Comparison of ENCODE assay signal across 22 cellular contexts in the genomic region with DNA sequence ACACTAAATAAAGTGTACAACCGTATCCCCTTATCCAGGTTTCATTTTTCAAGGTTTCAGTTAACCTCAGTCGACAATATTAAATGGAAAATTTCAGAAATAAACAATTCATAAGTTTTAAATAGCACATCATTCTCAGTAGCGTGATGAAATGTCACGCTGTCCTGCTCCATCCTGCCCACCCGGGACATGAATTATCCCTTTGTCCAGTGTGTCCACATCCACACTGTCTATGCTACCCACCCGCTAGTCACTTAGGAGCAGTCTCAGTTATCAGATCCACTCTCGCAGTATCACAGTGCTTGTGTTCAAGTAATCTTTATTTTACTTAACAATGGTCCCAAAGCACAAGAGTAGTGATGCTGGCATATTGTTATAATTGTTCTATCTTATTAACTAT. TPM values are rescaled to one million over a fixed set of nuclear protein-coding genes. Genes with fewer than 3 reads are reported as not detected.
DNase-seq lines count a peak whose midpoint lies in the region; ATAC-seq and TF ChIP-seq lines count a peak whose summit lies in the region.
"Had no signal": no experiment of that assay in that cellular context is flagged by ENCODE, and none has a peak within 500 bp of the region (broad histone marks: within the 10 kb centered on the region; RNA-seq: fewer than 3 reads in every experiment).

No MANE protein-coding gene starts in this region.

- peaks cover 9% of the 10 kb centered on the region for H3K79me1 ChIP-seq in H9 (ENCODE audit: insufficient read depth, low read depth, low read length, poor library complexity, severe bottlenecking)

- no peak overlapping the region for H2BK15ac ChIP-seq in H9 (ENCODE audit: low read depth, low read length)

- WGBS in smooth muscle cell (ENCODE audit: low lambda C conversion rate) = 96% methylated on average over 7 of the region's 7 CpGs
- WGBS in H9 (ENCODE audit: extremely low coverage, insufficient read length, low lambda C conversion rate) = no CpG with 5 or more reads among the region's 7 CpGs

- peaks cover 4% of the 10 kb centered on the region for H3F3A ChIP-seq in smooth muscle cell (ENCODE audit: low read depth)

- peaks cover 86% of the 10 kb centered on the region for H3K79me2 ChIP-seq in HCT116 (ENCODE audit: insufficient read depth, low read length)
- peaks cover 95% of the 10 kb centered on the region for H3K79me2 ChIP-seq in smooth muscle cell (ENCODE audit: low read depth)
- H3K79me2 ChIP-seq in H9 (ENCODE audit: insufficient read depth, low read length) = peaks cover 11% of the 10 kb centered on the region; the same call in 1 of the 2 replicates

- no peak overlapping the region for H3K14ac ChIP-seq in H9 (ENCODE audit: insufficient read depth, low read length)

- no peak overlapping the region for H2AK5ac ChIP-seq in H9 (ENCODE audit: insufficient read length, low read length)

- H2BK120ac ChIP-seq in H9 (ENCODE audit: low read depth, low read length, poor library complexity, severe bottlenecking) = no peak overlapping the region

- no peak for TF ChIP-seq RAD21 in HCT116 (IDR thresholded peaks at IDR 0.05; ENCODE audit: low read depth)

- TF ChIP-seq CTCF in HCT116 (IDR thresholded peaks at IDR 0.05 in 2 of 3, conservative IDR thresholded peaks at IDR 0.05 in 1 of 3; ENCODE audit: borderline replicate concordance in 1 of 3, insufficient read depth in 1 of 3, low read depth in 2 of 3, low read length in 2 of 3) (no peak), smooth muscle cell (IDR thresholded peaks at IDR 0.05; ENCODE audit: borderline replicate concordance, insufficient read depth, poor library complexity, severe bottlenecking) (no peak), H9 (conservative IDR thresholded peaks at IDR 0.05) (no peak)

- CTCF ChIA-PET in HCT116 (lab: Charles Lee) = no interaction called here

- ATAC-seq in HCT116 (no peak), HG02763 (IDR thresholded peaks at IDR 0.05; ENCODE audit: unreplicated experiment) (no peak)
- no peak for ATAC-seq in stimulated activated memory B cell treated with anti-CD40 and anti-IgM and Interleukin-4, amounts not matched to agents 10 μg/mL and 1 μg/mL and 100 μg/mL, for 72 hours
- ATAC-seq: stimulated activated naive B cell treated with anti-CD40 and anti-IgM and Interleukin-4, amounts not matched to agents 10 μg/mL and 1 μg/mL and 100 μg/mL, for 72 hours had no signal

- H4K91ac ChIP-seq in H9 (ENCODE audit: insufficient read length, low read depth, low read length) = no peak overlapping the region

- H3K4me2 ChIP-seq in HCT116 (ENCODE audit: low read length) (peak overlapping the region; percentile 80), smooth muscle cell (no peak overlapping the region), H9 (ENCODE audit: insufficient read depth, insufficient read length, low read length) (no peak overlapping the region)

- BruUV-seq in HCT116 (replicated peaks; lab: Mats Ljungman, UMichigan) = no TSS peak

- H2BK12ac ChIP-seq in H9 (ENCODE audit: insufficient read length, low read depth, low read length) = no peak overlapping the region

- DNase-seq in HCT116 (ENCODE audit: low read depth, low spot score) (no peak), caudate nucleus (lab: John Stamatoyannopoulos, UW) (peak in 25 of 61 donors; percentile 1 to 47 (median 22)), medulla oblongata (ENCODE audit: extremely low spot score) (peak; percentile 58), smooth muscle cell (lab: John Stamatoyannopoulos, UW; ENCODE audit: unreplicated experiment) (no peak), H9 (no peak), HK-2 (ENCODE audit: unreplicated experiment) (no peak)
- DNase-seq: activated CD4-positive, alpha-beta T cell treated with anti-CD3 and anti-CD28 coated beads for 4 hours; activated naive CD4-positive, alpha-beta T cell treated with Interleukin-2 at 50 U/mL for 16 hours; activated T-cell treated with anti-CD3 and anti-CD28 coated beads, Interleukin-2, amount 50 U/mL, for 48 hours; amniotic stem cell; GOT3; kidney glomerular epithelial cell; MV-4-11; NCI-H187 treated with DMSO at 0.1 percent for 48 hours; NCI-H526; stimulated activated naive B cell treated with anti-CD40 and anti-IgM and Interleukin-4, amounts not matched to agents 10 μg/mL and 1 μg/mL and 100 μg/mL, for 72 hours; tibial artery had no signal

- H3K36me3 Mint-ChIP-seq in stimulated activated memory B cell treated with anti-CD40 and anti-IgM and Interleukin-4, amounts not matched to agents 10 μg/mL and 1 μg/mL and 100 μg/mL, for 72 hours = peaks cover 32% of the 10 kb centered on the region
- H3K36me3 Mint-ChIP-seq in H9 (ENCODE audit: insufficient read depth in 1 of 3, low read depth in 3 of 3) = peaks cover 2 to 17% (median 9%) of the 10 kb centered on the region in 3 experiments; a peak in 6 of 7 replicates

- H3K4me1 ChIP-seq in HCT116 (ENCODE audit: control insufficient read depth in 1 of 2, insufficient read depth in 2 of 2, low read length in 2 of 2) (peaks cover 31 to 37% of the 10 kb centered on the region in 2 experiments), smooth muscle cell (ENCODE audit: low read depth) (peaks cover 7% of the 10 kb centered on the region), H9 (ENCODE audit: insufficient read depth, low read length) (no peaks in the 10 kb centered on the region; the same call in 1 of the 2 replicates)

- POLR2A ChIA-PET in HCT116 (lab: Charles Lee) = no interaction called here

- H3K27ac ChIP-seq in HCT116 (ENCODE audit: low read depth, low read length) = peak overlapping the region; percentile 59
- H3K27ac ChIP-seq in caudate nucleus (ENCODE audit: low read depth, low read length) = peak overlapping the region; percentile 69
- H3K27ac ChIP-seq in smooth muscle cell (ENCODE audit: low read depth) = peak overlapping the region; percentile 93
- no peak overlapping the region for H3K27ac ChIP-seq in H9 (ENCODE audit: insufficient read length, low read depth, low read length)
- H3K27ac ChIP-seq: SK-N-MC, tibial artery had no signal

- H4K5ac ChIP-seq in H9 (ENCODE audit: insufficient read length, low read depth, low read length) = no peak overlapping the region

- no peak overlapping the region for H3K56ac ChIP-seq in H9 (ENCODE audit: insufficient read length, low read depth, low read length)

- H2BK20ac ChIP-seq in H9 (ENCODE audit: low read depth, low read length, poor library complexity, severe bottlenecking) = no peak overlapping the region

- no peak for TF ChIP-seq POLR2A in HCT116 (IDR thresholded peaks at IDR 0.05; ENCODE audit: borderline replicate concordance, extremely low read depth, insufficient read depth, insufficient read length)

- intact Hi-C loops in HCT116 (cut with micrococcal nuclease) = no loop called here

- no peak overlapping the region for H3K18ac ChIP-seq in H9 (ENCODE audit: insufficient read length, low read depth, low read length)

- H3K23ac ChIP-seq in H9 (ENCODE audit: insufficient read length, low read depth, low read length) = no peak overlapping the region

- no peaks in the 10 kb centered on the region for H3K36me3 ChIP-seq in HCT116 (ENCODE audit: control insufficient read depth in 1 of 2, insufficient read depth in 2 of 2, low read length in 2 of 2)
- no peaks in the 10 kb centered on the region for H3K36me3 ChIP-seq in smooth muscle cell (ENCODE audit: low read depth)
- H3K36me3 ChIP-seq: neutrophil, tibial artery had no signal

- H3K9me3 Mint-ChIP-seq in stimulated activated memory B cell treated with anti-CD40 and anti-IgM and Interleukin-4, amounts not matched to agents 10 μg/mL and 1 μg/mL and 100 μg/mL, for 72 hours = no peaks in the 10 kb centered on the region
- no peaks in the 10 kb centered on the region; a peak in 1 of 5 replicates for H3K9me3 Mint-ChIP-seq in H9

- RAD21 ChIA-PET in HCT116 (lab: Charles Lee; ENCODE audit: low non-redundant PET in 1 of 2, low total read pairs in 2 of 2, uncharacterized antibody in 2 of 2, unreplicated experiment in 2 of 2) = no interaction called here

- H3K4me1 Mint-ChIP-seq in stimulated activated memory B cell treated with anti-CD40 and anti-IgM and Interleukin-4, amounts not matched to agents 10 μg/mL and 1 μg/mL and 100 μg/mL, for 72 hours = peaks cover 77% of the 10 kb centered on the region
- peaks cover 45 to 51% of the 10 kb centered on the region in 2 experiments for H3K4me1 Mint-ChIP-seq in H9

- no peak overlapping the region for H3K27ac Mint-ChIP-seq in stimulated activated memory B cell treated with anti-CD40 and anti-IgM and Interleukin-4, amounts not matched to agents 10 μg/mL and 1 μg/mL and 100 μg/mL, for 72 hours
- H3K27ac Mint-ChIP-seq in H9 = 0 out of 7 replicates have a peak overlapping the region, but pooled peaks of 1 of the 3 experiments have one; percentile 13
- H3K27ac Mint-ChIP-seq: stimulated activated naive B cell treated with anti-CD40 and anti-IgM and Interleukin-4, amounts not matched to agents 10 μg/mL and 1 μg/mL and 100 μg/mL, for 72 hours had no signal

- H3T11ph ChIP-seq in H9 (ENCODE audit: low read length) = no peak overlapping the region

- H2BK5ac ChIP-seq in H9 (ENCODE audit: insufficient read length, low read length) = no peak overlapping the region

- H4K8ac ChIP-seq in H9 (replicated peaks; ENCODE audit: insufficient read length, low read depth, low read length) = no peak overlapping the region

- no peaks in the 10 kb centered on the region for H3K27me3 Mint-ChIP-seq in stimulated activated memory B cell treated with anti-CD40 and anti-IgM and Interleukin-4, amounts not matched to agents 10 μg/mL and 1 μg/mL and 100 μg/mL, for 72 hours
- H3K27me3 Mint-ChIP-seq in H9 (ENCODE audit: low read depth) = no peaks in the 10 kb centered on the region
- H3K27me3 Mint-ChIP-seq: stimulated activated naive B cell treated with anti-CD40 and anti-IgM and Interleukin-4, amounts not matched to agents 10 μg/mL and 1 μg/mL and 100 μg/mL, for 72 hours had no signal

- H3K4me3 ChIP-seq in HCT116 (replicated peaks in 1 of 2; ENCODE audit: low read depth in 1 of 2, low read length in 2 of 2) = no peak overlapping the region
- H3K4me3 ChIP-seq in smooth muscle cell = no peak overlapping the region
- H3K4me3 ChIP-seq: lung, SK-N-MC, tibial artery had no signal

- no peaks in the 10 kb centered on the region for H3K9me2 ChIP-seq in HCT116 (ENCODE audit: insufficient read depth)

- H4K20me1 ChIP-seq in HCT116 (ENCODE audit: insufficient read depth) (no peaks in the 10 kb centered on the region), smooth muscle cell (ENCODE audit: low read depth) (peaks cover 71% of the 10 kb centered on the region), H9 (ENCODE audit: control insufficient read depth, insufficient read depth, insufficient read length) (no peaks in the 10 kb centered on the region)

- H2AFZ ChIP-seq in HCT116 (ENCODE audit: low read depth, low read length, poor library complexity, severe bottlenecking) (no peak overlapping the region), smooth muscle cell (ENCODE audit: low read depth) (no peak overlapping the region), H9 (ENCODE audit: low read length) (no peak overlapping the region)

- H3K9ac ChIP-seq in HCT116 (ENCODE audit: low read length) (no peak overlapping the region), smooth muscle cell (ENCODE audit: low read depth) (peak overlapping the region; percentile 70), H9 (ENCODE audit: extremely low read depth, insufficient read length, low read length) (no peak overlapping the region)

- no peaks in the 10 kb centered on the region for H3K23me2 ChIP-seq in H9 (ENCODE audit: insufficient read length, low read depth, low read length, poor library complexity, severe bottlenecking)

- H3K4me3 Mint-ChIP-seq in stimulated activated memory B cell treated with anti-CD40 and anti-IgM and Interleukin-4, amounts not matched to agents 10 μg/mL and 1 μg/mL and 100 μg/mL, for 72 hours = no peak overlapping the region
- no peak overlapping the region for H3K4me3 Mint-ChIP-seq in H9
- H3K4me3 Mint-ChIP-seq: stimulated activated naive B cell treated with anti-CD40 and anti-IgM and Interleukin-4, amounts not matched to agents 10 μg/mL and 1 μg/mL and 100 μg/mL, for 72 hours had no signal

- H3K9me3 ChIP-seq in HCT116 (ENCODE audit: control insufficient read depth in 1 of 2, insufficient read depth in 1 of 2, low read depth in 1 of 2, low read length in 2 of 2) (no peaks in the 10 kb centered on the region), smooth muscle cell (replicated peaks; ENCODE audit: low read depth) (no peaks in the 10 kb centered on the region), H9 (ENCODE audit: control insufficient read depth, low read depth, low read length) (no peaks in the 10 kb centered on the region)
- H3K9me3 ChIP-seq: neutrophil, tibial artery had no signal

- no peak overlapping the region for H3K4ac ChIP-seq in H9 (ENCODE audit: low read depth, low read length)

- no peaks in the 10 kb centered on the region for H3K27me3 ChIP-seq in HCT116 (ENCODE audit: insufficient read depth, low read length)
- no peaks in the 10 kb centered on the region for H3K27me3 ChIP-seq in smooth muscle cell (ENCODE audit: low read depth)
- H3K27me3 ChIP-seq in H9 (ENCODE audit: insufficient read depth, low read length) = no peaks in the 10 kb centered on the region
- H3K27me3 ChIP-seq: neutrophil, tibial artery had no signal

RNA-seq across cellular contexts. Expression of a gene that starts 54.7 kb away (rescaled TPM):
- 47.7 TPM for total RNA-seq in HCT116 (2021; ENCODE audit: unreplicated experiment)
- 10.7 and 15.4 TPM in 2 replicates for polyA plus RNA-seq in HCT116 (2012)
- total RNA-seq in smooth muscle cell = 56.6 and 57.0 TPM in 2 replicates
- polyA plus RNA-seq in smooth muscle cell = 14.9 and 17.7 TPM in 2 replicates
- total RNA-seq in H9 (2021) = 25.8 and 31.5 TPM in 2 replicates
